In the genomic region with DNA sequence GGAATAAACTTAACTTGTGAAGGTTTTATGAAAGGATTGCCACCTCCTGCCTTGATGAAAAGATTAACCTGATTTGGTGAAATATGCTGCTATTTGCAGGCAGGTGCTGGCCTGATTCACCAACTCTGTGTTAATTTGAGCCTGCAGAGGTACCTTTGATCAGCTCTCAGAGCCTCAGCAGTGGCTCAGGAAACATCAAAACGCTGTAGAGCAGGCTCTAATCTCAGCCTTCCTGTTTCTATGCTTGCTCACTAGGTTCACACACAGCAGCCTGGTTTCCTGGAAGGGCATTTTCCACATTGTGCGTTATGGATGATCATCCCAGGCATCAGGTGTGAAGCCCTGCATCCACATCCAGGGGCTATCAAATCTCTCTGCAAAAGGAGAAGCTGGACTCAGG, we compare ENCODE assay signal across 15 cellular contexts. TPM values are rescaled to one million over a fixed set of nuclear protein-coding genes. Genes with fewer than 3 reads are reported as not detected.
DNase-seq lines count a peak whose midpoint lies in the region; ATAC-seq, FAIRE-seq and TF ChIP-seq lines count a peak whose summit lies in the region.
"Had no signal": no experiment of that assay in that cellular context is flagged by ENCODE, and none has a peak within 500 bp of the region (broad histone marks: within the 10 kb centered on the region; RNA-seq: fewer than 3 reads in every experiment).

No MANE protein-coding gene starts in this region.

- CTCF ChIA-PET in A549 (lab: Yijun Ruan, JAX): interaction anchor here (0.6 to 3.3 kb wide), 7 partner anchors 14 to 199 kb away, joined by 3 to 20 read pairs (median 7); no protein-coding TSS in a partner anchor
- CTCF ChIA-PET in activated CD8-positive, alpha-beta T cell treated with anti-CD3 and anti-CD28 coated beads for 36 hours (lab: Charles Lee): interaction anchor here (0.9 to 4.2 kb wide), 9 partner anchors 10 to 199 kb away, joined by 3 to 26 read pairs (median 5); no protein-coding TSS in a partner anchor
- CTCF ChIA-PET in HepG2 (lab: Yijun Ruan, JAX; ENCODE audit: low intra/inter-chr PET ratio, low total read pairs): no interaction called here

- H3K9me3 ChIP-seq in A549 (no peaks in the 10 kb centered on the region), HepG2 (ENCODE audit: low read length) (no peaks in the 10 kb centered on the region)
- H3K9me3 ChIP-seq: body of pancreas had no signal

- peaks cover 7% of the 10 kb centered on the region; the same call in 2 of the 3 replicates for H3K36me3 Mint-ChIP-seq in GM23338 (ENCODE audit: low read depth)
- peaks cover 6% of the 10 kb centered on the region for H3K36me3 Mint-ChIP-seq in activated CD8-positive, alpha-beta T cell treated with anti-CD3 and anti-CD28 coated beads for 36 hours (ENCODE audit: low read depth)

- H3K36me3 ChIP-seq in GM23338 (ENCODE audit: insufficient read depth): no peaks in the 10 kb centered on the region
- no peaks in the 10 kb centered on the region for H3K36me3 ChIP-seq in HepG2 (replicated peaks in 1 of 2; ENCODE audit: control insufficient read depth in 1 of 2, insufficient read depth in 2 of 2, low read length in 2 of 2)
- H3K36me3 ChIP-seq: lower lobe of right lung had no signal

- peaks cover 39% of the 10 kb centered on the region for H3K4me1 Mint-ChIP-seq in GM23338
- peaks cover 25% of the 10 kb centered on the region for H3K4me1 Mint-ChIP-seq in activated CD8-positive, alpha-beta T cell treated with anti-CD3 and anti-CD28 coated beads for 36 hours (ENCODE audit: low read depth)

- no peaks in the 10 kb centered on the region; the same call in 2 of the 3 replicates for H3K9me3 Mint-ChIP-seq in GM23338
- H3K9me3 Mint-ChIP-seq in activated CD8-positive, alpha-beta T cell treated with anti-CD3 and anti-CD28 coated beads for 36 hours: peaks cover 2% of the 10 kb centered on the region

- no peaks in the 10 kb centered on the region for H3K9me2 ChIP-seq in GM23338 (ENCODE audit: insufficient read depth)

- no peak for TF ChIP-seq RAD21 in A549 (conservative IDR thresholded peaks at IDR 0.05 in 1 of 2, IDR thresholded peaks at IDR 0.05 in 1 of 2)
- TF ChIP-seq RAD21 in HepG2 (CRISPR knock-in tag; IDR thresholded peaks at IDR 0.05): no peak

- DNase-seq in A549 (ENCODE audit: low read depth in 1 of 2, low spot score in 1 of 2): no peak
- peak; percentile 49 for DNase-seq in GM23338 (ENCODE audit: low spot score)
- DNase-seq in activated CD8-positive, alpha-beta T cell treated with anti-CD3 and anti-CD28 coated beads for 36 hours: no peak
- DNase-seq in HepG2 (ENCODE audit: low spot score): no peak
- DNase-seq in NCI-H1930 (lab: John Stamatoyannopoulos, UW): no peak
- no peak for DNase-seq in stimulated activated naive CD8-positive, alpha-beta T cell treated with anti-CD3 and anti-CD28 coated beads, Interleukin-15, Interleukin-2, amounts not matched to agents 100 U/mL and 50 U/mL, for 24 hours
- DNase-seq in caudate nucleus (lab: John Stamatoyannopoulos, UW): no peak
- DNase-seq: activated B cell treated with CpG ODN at 0.5 μM for 24 hours; body of pancreas; lower lobe of right lung; NCI-H1436 treated with DMSO at 0.1 percent for 48 hours; NCI-H69; stimulated activated CD4-positive, alpha-beta T cell treated with anti-CD3 and anti-CD28 coated beads, Interleukin-2, amount 100 ng/mL, for 24 hours had no signal

- POLR2A ChIA-PET in A549 (lab: Yijun Ruan, JAX) (interaction anchor here (0.6 to 2.0 kb wide), 3 partner anchors 12 to 129 kb away, joined by 5 to 13 read pairs (median 6); no protein-coding TSS in a partner anchor), HepG2 (lab: Yijun Ruan, JAX) (interaction anchor here (1.5 kb wide), 1 partner anchor 169 kb away, joined by 3 read pairs; no protein-coding TSS in a partner anchor)
- POLR2A ChIA-PET in activated CD8-positive, alpha-beta T cell treated with anti-CD3 and anti-CD28 coated beads for 36 hours (lab: Charles Lee): interaction anchor here (1.2 kb wide), 1 partner anchor 128 kb away, joined by 3 read pairs; no protein-coding TSS in a partner anchor

- no peaks in the 10 kb centered on the region for H4K20me1 ChIP-seq in GM23338 (replicated peaks; ENCODE audit: insufficient read depth)
- H4K20me1 ChIP-seq in HepG2 (ENCODE audit: insufficient read depth, low read length): no peaks in the 10 kb centered on the region

- H3K79me2 ChIP-seq in GM23338 (replicated peaks; ENCODE audit: insufficient read depth): no peaks in the 10 kb centered on the region
- H3K79me2 ChIP-seq in HepG2 (ENCODE audit: insufficient read depth, low read length): no peaks in the 10 kb centered on the region

- no peak overlapping the region for H3K4me3 ChIP-seq in A549
- H3K4me3 ChIP-seq in GM23338: peak overlapping the region; percentile 5; the same call in 1 of the 2 replicates
- H3K4me3 ChIP-seq in HepG2 (replicated peaks in 1 of 3; ENCODE audit: insufficient read depth in 1 of 3, low read depth in 2 of 3, low read length in 3 of 3): no peak overlapping the region
- H3K4me3 ChIP-seq: body of pancreas, lower lobe of right lung had no signal

- FAIRE-seq in A549 (lab: Jason Lieb, UNC): no peak
- FAIRE-seq in HepG2 (lab: Jason Lieb, UNC): no peak

- TF ChIP-seq CTCF in A549 (IDR thresholded peaks at IDR 0.05) (no peak), GM23338 (conservative IDR thresholded peaks at IDR 0.05; ENCODE audit: low read depth in 2 of 2) (no peak), HepG2 (CRISPR knock-in tag; IDR thresholded peaks at IDR 0.05) (no peak)
- no peak for TF ChIP-seq CTCF in activated CD8-positive, alpha-beta T cell treated with anti-CD3 and anti-CD28 coated beads for 36 hours (IDR thresholded peaks at IDR 0.05)

- intact Hi-C loops in activated CD8-positive, alpha-beta T cell treated with anti-CD3 and anti-CD28 coated beads for 36 hours (cut with micrococcal nuclease): no loop called here
- intact Hi-C loops in HepG2 (cut with micrococcal nuclease; ENCODE audit: unreplicated experiment): no loop called here

- H3K27ac ChIP-seq in A549: peak overlapping the region; percentile 49 to 63; a peak in 5 of 6 replicates
- H3K27ac ChIP-seq in GM23338 (ENCODE audit: low read depth): peak overlapping the region; percentile 78
- H3K27ac ChIP-seq in HepG2 (ENCODE audit: extremely low read length, insufficient read depth, low read length): no peak overlapping the region
- no peak overlapping the region for H3K27ac ChIP-seq in caudate nucleus (ENCODE audit: low read depth, low read length)
- H3K27ac ChIP-seq: body of pancreas, lower lobe of right lung had no signal

- H3K4me2 ChIP-seq in A549: no peak overlapping the region; the same call in 2 of the 3 replicates
- peak overlapping the region; percentile 57 for H3K4me2 ChIP-seq in GM23338
- no peak overlapping the region for H3K4me2 ChIP-seq in HepG2 (ENCODE audit: low read depth, low read length)

- no peak overlapping the region for H3K9ac ChIP-seq in HepG2 (ENCODE audit: insufficient read depth, low read depth, low read length)

- no peaks in the 10 kb centered on the region for H3K27me3 ChIP-seq in GM23338 (ENCODE audit: insufficient read depth)
- no peaks in the 10 kb centered on the region for H3K27me3 ChIP-seq in HepG2 (ENCODE audit: control insufficient read depth in 1 of 2, insufficient read depth in 2 of 2, low read length in 2 of 2)
- H3K27me3 ChIP-seq: body of pancreas had no signal

- H3K27ac Mint-ChIP-seq in GM23338: no peak overlapping the region
- H3K27ac Mint-ChIP-seq in activated CD8-positive, alpha-beta T cell treated with anti-CD3 and anti-CD28 coated beads for 36 hours: no peak overlapping the region
- H3K27ac Mint-ChIP-seq: activated B cell treated with CpG ODN at 0.5 μM for 24 hours had no signal

- TF ChIP-seq POLR2A in A549 (IDR thresholded peaks at IDR 0.05; ENCODE audit: low read length): no peak
- TF ChIP-seq POLR2A in HepG2 (IDR thresholded peaks at IDR 0.05; ENCODE audit: insufficient read depth in 1 of 2, low read depth in 2 of 2, low read length in 2 of 2): no peak

- peaks cover 6% of the 10 kb centered on the region for H3K27me3 Mint-ChIP-seq in GM23338 (ENCODE audit: insufficient read depth, low read depth, poor library complexity)
- no peaks in the 10 kb centered on the region for H3K27me3 Mint-ChIP-seq in activated CD8-positive, alpha-beta T cell treated with anti-CD3 and anti-CD28 coated beads for 36 hours
- H3K27me3 Mint-ChIP-seq: activated B cell treated with CpG ODN at 0.5 μM for 24 hours, IgD-negative memory B cell had no signal

- in situ Hi-C loops in HepG2 (cut with HindIII; ENCODE audit: extremely low pct_ligation_motif_present, low pct_unique_long_range_greater_than_20kb): loop anchor here (25.0 kb wide), 1 partner anchor 405 kb away; no protein-coding TSS in a partner anchor

- peaks cover 17% of the 10 kb centered on the region for H3F3A ChIP-seq in GM23338 (replicated peaks; ENCODE audit: low read depth)

- H2AFZ ChIP-seq in GM23338 (no peak overlapping the region), HepG2 (ENCODE audit: low read length) (no peak overlapping the region)

- no TSS peak for BruUV-seq in HepG2 (replicated peaks; lab: Mats Ljungman, UMichigan)

- H3K4me1 ChIP-seq in A549 (peaks cover 44% of the 10 kb centered on the region), GM23338 (ENCODE audit: insufficient read depth) (peaks cover 24% of the 10 kb centered on the region), HepG2 (ENCODE audit: insufficient read depth, low read length) (peaks cover 18% of the 10 kb centered on the region)
- H3K4me1 ChIP-seq: body of pancreas had no signal

- TF ChIP-seq EP300 in A549 (IDR thresholded peaks at IDR 0.05) (no peak), HepG2 (IDR thresholded peaks at IDR 0.05; ENCODE audit: low read depth in 2 of 2, low read length in 2 of 2) (no peak), HepG2 (CRISPR knock-in tag; IDR thresholded peaks at IDR 0.05; ENCODE audit: borderline replicate concordance) (no peak)

- WGBS in A549 (ENCODE audit: missing lambda C conversion rate): 55% methylated on average over 2 of the region's 2 CpGs
- WGBS in HepG2 (ENCODE audit: low lambda C conversion rate): 43% methylated on average over 2 of the region's 2 CpGs

- H3K4me3 Mint-ChIP-seq in GM23338: no peak overlapping the region
- no peak overlapping the region for H3K4me3 Mint-ChIP-seq in activated CD8-positive, alpha-beta T cell treated with anti-CD3 and anti-CD28 coated beads for 36 hours
- H3K4me3 Mint-ChIP-seq: activated B cell treated with CpG ODN at 0.5 μM for 24 hours had no signal

- ATAC-seq in A549: peak in 1 of 2 experiments; percentile 19; a peak in 3 of 6 replicates
- ATAC-seq in GM23338: peak; percentile 78
- peak; percentile 45 for ATAC-seq in activated CD8-positive, alpha-beta T cell treated with anti-CD3 and anti-CD28 coated beads for 36 hours
- peak; percentile 51; the same call in 2 of the 3 replicates for ATAC-seq in HepG2
- ATAC-seq in GM19324 (IDR thresholded peaks at IDR 0.05; ENCODE audit: low FRiP score, unreplicated experiment): no peak
- no peak for ATAC-seq in stimulated activated naive CD8-positive, alpha-beta T cell treated with anti-CD3 and anti-CD28 coated beads, Interleukin-15, Interleukin-2, amounts not matched to agents 100 U/mL and 50 U/mL, for 24 hours
- ATAC-seq: body of pancreas, lower lobe of right lung had no signal

RNA-seq across cellular contexts. Expression of gene TGIF1, which starts 16.9 kb away (rescaled TPM):
- polyA plus RNA-seq in A549 (2011; rRNA removed) (174 and 196 TPM in 2 replicates), A549 (2017; fragmentation: RNase III; extraction: RNeasy Plus Mini Kit Qiagen cat#74134 plus additional on column Dnase treatment) (132 to 160 TPM (median 159 TPM) in 3 replicates), GM23338 (2016; fragmentation: Nextera tagmentation; extraction: Ambion mirVana) (288 and 316 TPM in 2 replicates), HepG2 (2011; rRNA removed) (76.1 and 76.3 TPM in 2 replicates)
- 187 and 232 TPM in 2 replicates for polyA plus RNA-seq in A549 (2012; cell fraction: cytosol; rRNA removed)
- 218 and 317 TPM in 2 replicates for polyA plus RNA-seq in A549 (2012; cell fraction: nucleus; rRNA removed)
- 302 and 322 TPM in 2 replicates for polyA minus RNA-seq in A549 (2011; rRNA and poly(A)+ RNA removed)
- 286 and 294 TPM in 2 replicates for total RNA-seq in GM23338 (2014; rRNA removed; shearing (Covaris generic))
- total RNA-seq in activated CD8-positive, alpha-beta T cell treated with anti-CD3 and anti-CD28 coated beads for 36 hours: 10 to 100 TPM; 33.3 to 34.5 TPM
- total RNA-seq in HepG2 (2016; rRNA removed; fragmentation: Illumina TruSeq; extraction: Trizol): 44.0 and 50.0 TPM in 2 replicates
- 15.3 and 17.9 TPM in 2 replicates for total RNA-seq in HepG2 (2016; cell fraction: cytosol; rRNA removed; fragmentation: Illumina TruSeq; extraction: Trizol; ENCODE audit: low read depth)
- 39.7 and 48.5 TPM in 2 replicates for total RNA-seq in HepG2 (2016; cell fraction: insoluble cytoplasmic fraction; rRNA removed; fragmentation: Illumina TruSeq; extraction: Trizol)
- 31.9 and 33.8 TPM in 2 replicates for total RNA-seq in HepG2 (2016; cell fraction: membrane; rRNA removed; fragmentation: Illumina TruSeq; extraction: Trizol)
- 48.5 and 49.4 TPM in 2 replicates for total RNA-seq in HepG2 (2016; cell fraction: nucleus; rRNA removed; fragmentation: Illumina TruSeq; extraction: Trizol)
- 82.7 and 83.0 TPM in 2 replicates for polyA plus RNA-seq in HepG2 (2011; cell fraction: cytosol; rRNA removed)
- polyA plus RNA-seq in HepG2 (2011; cell fraction: nucleus; rRNA removed): 170 and 172 TPM in 2 replicates
- 35.4 and 51.3 TPM in 2 replicates for polyA plus RNA-seq in HepG2 (2012)
- 8.5 and 8.6 TPM in 2 replicates for polyA plus RNA-seq in HepG2 (2016; cell fraction: cytosol; fragmentation: Illumina TruSeq; extraction: Trizol; ENCODE audit: low read depth)
- polyA plus RNA-seq in HepG2 (2016; cell fraction: insoluble cytoplasmic fraction; fragmentation: Illumina TruSeq; extraction: Trizol; ENCODE audit: low read depth): 37.9 and 44.1 TPM in 2 replicates
- 16.3 and 18.7 TPM in 2 replicates for polyA plus RNA-seq in HepG2 (2016; cell fraction: membrane; fragmentation: Illumina TruSeq; extraction: Trizol; ENCODE audit: low read depth)
- 82.0 and 82.8 TPM in 2 replicates for polyA plus RNA-seq in HepG2 (2016; cell fraction: nucleus; fragmentation: Illumina TruSeq; extraction: Trizol; ENCODE audit: insufficient read depth, low read depth)
- 89.5 and 113 TPM in 2 replicates for polyA minus RNA-seq in HepG2 (2011; rRNA and poly(A)+ RNA removed; ENCODE audit: low replicate concordance)
- 43.2 and 45.1 TPM in 2 replicates for polyA minus RNA-seq in HepG2 (2011; cell fraction: cytosol; rRNA and poly(A)+ RNA removed)
- polyA minus RNA-seq in HepG2 (2011; cell fraction: nucleus; rRNA and poly(A)+ RNA removed): 66.8 and 68.0 TPM in 2 replicates

Comparison
In these comparisons a context has a peak if more than half of its experiments do, and no peak if none do; other contexts are left out.
1. ATAC-seq: peak in GM23338 (single experiment), activated CD8-positive, alpha-beta T cell treated with anti-CD3 and anti-CD28 coated beads for 36 hours (single experiment) and HepG2 (single experiment); none in GM19324 (single experiment) and stimulated activated naive CD8-positive, alpha-beta T cell treated with anti-CD3 and anti-CD28 coated beads, Interleukin-15, Interleukin-2, amounts not matched to agents 100 U/mL and 50 U/mL, for 24 hours (single experiment).
2. H3K27ac ChIP-seq: peak in A549 (2 of 2) and GM23338 (single experiment); none in HepG2 (single experiment) and caudate nucleus (single experiment).